In genomic region chr1:25062621-25063255, GRCh38 we compare ENCODE assay signal across 10 cellular contexts.
"Had no signal": no experiment of that assay in that cellular context is flagged by ENCODE, and none has a peak within 500 bp of the region (broad histone marks: within the 10 kb centered on the region; RNA-seq: fewer than 3 reads in every experiment).

No MANE protein-coding gene starts in this region.

- DNase-seq: activated CD4-positive, alpha-beta T cell treated with anti-CD3 and anti-CD28 coated beads, Interleukin-2, amount 50 U/mL, for 4 hours; cerebellar nuclear complex; effector CD4-positive, alpha-beta T cell; left colon; stimulated activated naive CD4-positive, alpha-beta T cell; T1000 had no signal

- H3K36me3 ChIP-seq: esophagus muscularis mucosa had no signal

- ATAC-seq: activated CD4-positive, CD25-positive, alpha-beta regulatory T cell treated with anti-CD3 and anti-CD28 coated beads, Interleukin-2, amount 50 U/mL, for 24 hours; left colon; natural killer cell treated with Interleukin-12 subunit alpha and Interleukin-12 subunit beta and Interleukin-15 and Interleukin-18, amount 100 ng/mL, for 72 hours had no signal

- H3K27ac ChIP-seq: esophagus muscularis mucosa had no signal

- H3K4me3 ChIP-seq: esophagus muscularis mucosa, lung had no signal

- H3K9me3 ChIP-seq: esophagus muscularis mucosa had no signal
